In the genomic region with DNA sequence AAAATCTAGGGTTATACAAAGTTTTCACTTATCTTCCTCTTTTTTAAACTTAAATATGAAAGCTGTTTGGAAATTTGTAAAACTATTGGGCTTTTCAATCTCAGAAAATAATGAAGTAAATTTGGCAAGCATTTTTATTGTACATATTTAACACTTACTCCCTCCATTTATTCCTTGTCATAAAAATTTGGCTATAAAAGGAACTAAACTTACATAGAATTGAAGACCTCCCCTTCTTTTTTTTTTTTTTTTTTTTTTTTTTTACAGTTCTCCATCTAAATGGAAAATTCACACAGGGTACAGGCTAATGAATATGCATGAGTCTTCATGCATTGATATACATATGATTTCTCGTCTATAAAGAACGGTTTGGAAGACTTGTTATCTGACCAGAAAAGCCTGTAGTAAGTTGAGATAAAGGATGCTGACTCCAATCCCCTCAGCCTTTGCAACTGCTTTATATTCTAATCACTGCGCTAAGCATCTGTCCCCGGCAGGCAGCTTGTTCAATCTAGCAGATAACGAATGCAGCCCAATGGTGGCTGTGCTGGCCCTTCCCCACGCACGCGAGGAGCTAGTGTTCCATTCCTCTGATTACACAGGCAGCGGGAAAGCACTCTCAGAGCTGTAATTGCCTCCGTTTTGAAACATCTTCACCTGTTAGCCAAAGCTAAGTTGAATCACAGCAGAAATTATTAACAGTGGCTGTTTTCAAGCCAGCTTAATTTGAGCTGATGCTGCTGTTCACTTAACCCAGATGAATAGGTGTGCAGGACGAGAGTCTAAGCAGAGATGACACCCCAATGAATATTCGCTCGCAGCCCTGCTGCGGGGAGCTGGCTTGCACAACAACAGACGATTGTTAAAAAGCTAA, we compare ENCODE assay signal across 8 cellular contexts.
DNase-seq lines count a peak whose midpoint lies in the region; ATAC-seq, FAIRE-seq and TF ChIP-seq lines count a peak whose summit lies in the region.

No MANE protein-coding gene starts in this region.

- peak overlapping the region; percentile 95 for H2AFZ ChIP-seq in H9 (ENCODE audit: low read length)

- H3K4me3 ChIP-seq in AG10803 (ENCODE audit: low read length) (peak overlapping the region; percentile 44), right atrium auricular region (peak overlapping the region; percentile 3 to 31), skeletal muscle satellite cell (ENCODE audit: low read length) (peak overlapping the region; percentile 59)

- peak overlapping the region; percentile 41 to 66 for H3K4me3 Mint-ChIP-seq in H9

- no peak overlapping the region for H3K4ac ChIP-seq in H9 (ENCODE audit: low read depth, low read length)

- H4K5ac ChIP-seq in H9 (ENCODE audit: insufficient read length, low read depth, low read length) = no peak overlapping the region

- peak overlapping the region in 2 of 3 experiments; percentile 5 to 49; a peak in 1 of 7 replicates for H3K27ac Mint-ChIP-seq in H9

- H3K9ac ChIP-seq in H9 (ENCODE audit: extremely low read depth, insufficient read length, low read length) = no peak overlapping the region
- H3K9ac ChIP-seq in skeletal muscle satellite cell (ENCODE audit: low read depth, low read length) = peak overlapping the region; percentile 13

- no peak overlapping the region for H3K27ac ChIP-seq in H9 (ENCODE audit: insufficient read length, low read depth, low read length)
- peak overlapping the region in 1 of 2 donors; percentile 63 for H3K27ac ChIP-seq in right atrium auricular region

- H3K36me3 Mint-ChIP-seq in H9 (ENCODE audit: insufficient read depth in 1 of 3, low read depth in 3 of 3) = peaks cover 0 to 6% (median 4%) of the 10 kb centered on the region in 3 experiments; a peak in 5 of 7 replicates

- H3K36me3 ChIP-seq in right atrium auricular region = no peaks in the 10 kb centered on the region
- no peaks in the 10 kb centered on the region for H3K36me3 ChIP-seq in skeletal muscle satellite cell (ENCODE audit: insufficient read depth, low read length)

- no peaks in the 10 kb centered on the region for H3K9me3 Mint-ChIP-seq in H9

- H3K23ac ChIP-seq in H9 (ENCODE audit: insufficient read length, low read depth, low read length) = no peak overlapping the region

- H4K20me1 ChIP-seq in H9 (ENCODE audit: control insufficient read depth, insufficient read depth, insufficient read length) = no peaks in the 10 kb centered on the region

- no peak overlapping the region for H2BK20ac ChIP-seq in H9 (ENCODE audit: low read depth, low read length, poor library complexity, severe bottlenecking)

- no CpG with 5 or more reads among the region's 15 CpGs for WGBS in H9 (ENCODE audit: extremely low coverage, insufficient read length, low lambda C conversion rate)

- H3K4me2 ChIP-seq in H9 (ENCODE audit: insufficient read depth, insufficient read length, low read length) (peak overlapping the region; percentile 68), skeletal muscle satellite cell (ENCODE audit: low read length) (peak overlapping the region; percentile 83)

- H2BK120ac ChIP-seq in H9 (ENCODE audit: low read depth, low read length, poor library complexity, severe bottlenecking) = no peak overlapping the region

- H3K9me3 ChIP-seq in H9 (ENCODE audit: control insufficient read depth, low read depth, low read length) (no peaks in the 10 kb centered on the region), right atrium auricular region (no peaks in the 10 kb centered on the region), skeletal muscle satellite cell (replicated peaks; ENCODE audit: low read length) (no peaks in the 10 kb centered on the region)

- peaks cover 4% of the 10 kb centered on the region; the same call in 1 of the 2 replicates for H3K4me1 ChIP-seq in H9 (ENCODE audit: insufficient read depth, low read length)
- H3K4me1 ChIP-seq in right atrium auricular region = peaks cover 0 to 37% of the 10 kb centered on the region in 2 donors
- peaks cover 6% of the 10 kb centered on the region for H3K4me1 ChIP-seq in skeletal muscle satellite cell (ENCODE audit: control insufficient read depth, insufficient read depth, low read length)

- no peak for FAIRE-seq in frontal cortex (lab: Jason Lieb, UNC)

- no peak overlapping the region for H4K8ac ChIP-seq in H9 (replicated peaks; ENCODE audit: insufficient read length, low read depth, low read length)

- H2AK5ac ChIP-seq in H9 (ENCODE audit: insufficient read length, low read length) = no peak overlapping the region

- H3K23me2 ChIP-seq in H9 (ENCODE audit: insufficient read length, low read depth, low read length, poor library complexity, severe bottlenecking) = peaks cover 6% of the 10 kb centered on the region

- H3K79me2 ChIP-seq in H9 (ENCODE audit: insufficient read depth, low read length) = no peaks in the 10 kb centered on the region

- no peak overlapping the region for H4K91ac ChIP-seq in H9 (ENCODE audit: insufficient read length, low read depth, low read length)

- no peak overlapping the region for H2BK5ac ChIP-seq in H9 (ENCODE audit: insufficient read length, low read length)

- H2BK12ac ChIP-seq in H9 (ENCODE audit: insufficient read length, low read depth, low read length) = no peak overlapping the region

- no peak overlapping the region for H3K56ac ChIP-seq in H9 (ENCODE audit: insufficient read length, low read depth, low read length)

- H3K14ac ChIP-seq in H9 (ENCODE audit: insufficient read depth, low read length) = no peak overlapping the region

- H3T11ph ChIP-seq in H9 (ENCODE audit: low read length) = no peak overlapping the region

- H3K4me1 Mint-ChIP-seq in H9 = peaks cover 55 to 57% of the 10 kb centered on the region in 2 experiments

- H3K18ac ChIP-seq in H9 (ENCODE audit: insufficient read length, low read depth, low read length) = no peak overlapping the region

- no peak for DNase-seq in AG10803 (ENCODE audit: low read depth)
- DNase-seq in H9 = peak; percentile 37
- peak; percentile 55 to 64 for DNase-seq in SHP77 (lab: John Stamatoyannopoulos, UW)
- DNase-seq in right atrium auricular region (ENCODE audit: low spot score) = no peak
- DNase-seq in activated naive CD4-positive, alpha-beta T cell (lab: John Stamatoyannopoulos, UW) = no peak
- DNase-seq in frontal cortex (ENCODE audit: low spot score in 2 of 2) = no peak

- H2BK15ac ChIP-seq in H9 (ENCODE audit: low read depth, low read length) = no peak overlapping the region

- H3K27me3 ChIP-seq in H9 (ENCODE audit: insufficient read depth, low read length) (no peaks in the 10 kb centered on the region), right atrium auricular region (no peaks in the 10 kb centered on the region), skeletal muscle satellite cell (ENCODE audit: control insufficient read depth, insufficient read depth, low read length) (no peaks in the 10 kb centered on the region)

- H3K79me1 ChIP-seq in H9 (ENCODE audit: insufficient read depth, low read depth, low read length, poor library complexity, severe bottlenecking) = no peaks in the 10 kb centered on the region

- H3K27me3 Mint-ChIP-seq in H9 (ENCODE audit: low read depth) = no peaks in the 10 kb centered on the region

- no peak for ATAC-seq in HG03196 (IDR thresholded peaks at IDR 0.05; ENCODE audit: unreplicated experiment)

- TF ChIP-seq CTCF in AG10803 (conservative IDR thresholded peaks at IDR 0.05; ENCODE audit: low read length) = no peak
- TF ChIP-seq CTCF in H9 (conservative IDR thresholded peaks at IDR 0.05) = no peak
- TF ChIP-seq CTCF in right atrium auricular region (IDR thresholded peaks at IDR 0.05) = no peak

Comparison
In these comparisons a context has a peak if more than half of its experiments do, and no peak if none do; other contexts are left out.
1. DNase-seq: peak in H9 (single experiment) and SHP77 (2 of 2); none in AG10803 (single experiment), right atrium auricular region (single experiment), activated naive CD4-positive, alpha-beta T cell (0 of 4) and frontal cortex (0 of 2).
2. Peak in every context shown above with its lines, with median percentiles within 50 percentile points of each other: H3K4me3 ChIP-seq.